In the genomic region with DNA sequence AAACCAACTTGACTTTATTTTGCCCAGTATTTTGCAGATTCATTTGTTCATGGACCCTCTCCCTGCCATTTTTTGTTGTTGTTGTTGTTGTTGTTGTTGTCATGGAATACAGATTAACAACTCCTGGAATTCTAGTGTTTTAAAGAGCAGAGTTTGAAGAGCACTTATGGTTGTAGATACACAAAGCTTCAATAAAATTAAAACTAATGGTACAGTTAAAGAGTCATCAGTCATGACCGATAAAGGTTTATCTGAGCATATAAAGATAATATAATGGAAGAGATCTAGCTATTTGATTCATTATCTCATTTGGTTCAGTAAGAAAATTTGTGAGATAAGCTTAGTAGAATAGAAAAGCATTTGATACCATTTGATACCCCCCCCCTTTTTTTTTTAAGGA, we compare ENCODE assay signal across 19 cellular contexts. TPM values are rescaled to one million over a fixed set of nuclear protein-coding genes. Genes with fewer than 3 reads are reported as not detected.
DNase-seq lines count a peak whose midpoint lies in the region; ATAC-seq and TF ChIP-seq lines count a peak whose summit lies in the region.
"Had no signal": no experiment of that assay in that cellular context is flagged by ENCODE, and none has a peak within 500 bp of the region (broad histone marks: within the 10 kb centered on the region; RNA-seq: fewer than 3 reads in every experiment).

No MANE protein-coding gene starts in this region.

- BruUV-seq in OCI-LY7 (replicated peaks; lab: Mats Ljungman, UMichigan): no TSS peak

- H3K9ac ChIP-seq in smooth muscle cell (ENCODE audit: low read depth): no peak overlapping the region

- H3K27me3 Mint-ChIP-seq in activated T-cell treated with anti-CD3 and anti-CD28 coated beads, Interleukin-2, amount 50 U/mL, for 24 hours: no peaks in the 10 kb centered on the region
- H3K27me3 Mint-ChIP-seq in activated naive CD8-positive, alpha-beta T cell treated with anti-CD3 and anti-CD28 coated beads for 36 hours: no peaks in the 10 kb centered on the region
- H3K27me3 Mint-ChIP-seq: brain had no signal

- TF ChIP-seq CTCF in smooth muscle cell (IDR thresholded peaks at IDR 0.05; ENCODE audit: borderline replicate concordance, insufficient read depth, poor library complexity, severe bottlenecking): no peak
- no peak for TF ChIP-seq CTCF in OCI-LY7 (conservative IDR thresholded peaks at IDR 0.05; ENCODE audit: low read length)

- H3K27me3 ChIP-seq in smooth muscle cell (ENCODE audit: low read depth): no peaks in the 10 kb centered on the region
- H3K27me3 ChIP-seq: colonic mucosa, neutrophil, spleen had no signal

- DNase-seq in activated T-cell treated with anti-CD3 and anti-CD28 coated beads, Interleukin-2, amount 50 U/mL, for 24 hours: no peak
- DNase-seq in activated T-cell treated with anti-CD3 and anti-CD28 coated beads for 4 hours (no peak), smooth muscle cell (lab: John Stamatoyannopoulos, UW; ENCODE audit: unreplicated experiment) (no peak), NCI-H2196 treated with DMSO at 0.1 percent for 48 hours (lab: John Stamatoyannopoulos, UW; ENCODE audit: unreplicated experiment) (no peak), OCI-LY7 (ENCODE audit: low spot score) (no peak)
- no peak for DNase-seq in Jurkat, Clone E6-1 (ENCODE audit: low read depth, low spot score)
- DNase-seq in activated naive CD8-positive, alpha-beta T cell treated with anti-CD3 and anti-CD28 coated beads for 36 hours: no peak
- DNase-seq: colonic mucosa; glutamatergic neuron; mucosa of descending colon; NCI-H1048; NCI-H2029 treated with DMSO at 0.1 percent for 48 hours; NCI-H524; spleen; stimulated activated CD4-positive, alpha-beta T cell treated with anti-CD3 and anti-CD28 coated beads, Interleukin-4, amount 100 ng/mL, for 4 hours had no signal

- WGBS in smooth muscle cell (ENCODE audit: low lambda C conversion rate): 51% methylated on average over 1 of the region's 1 CpG

- H3K4me3 Mint-ChIP-seq in activated T-cell treated with anti-CD3 and anti-CD28 coated beads, Interleukin-2, amount 50 U/mL, for 24 hours: no peak overlapping the region
- no peak overlapping the region for H3K4me3 Mint-ChIP-seq in activated naive CD8-positive, alpha-beta T cell treated with anti-CD3 and anti-CD28 coated beads for 36 hours
- H3K4me3 Mint-ChIP-seq: brain had no signal

- H4K20me1 ChIP-seq in smooth muscle cell (ENCODE audit: low read depth): peaks cover 87% of the 10 kb centered on the region
- H4K20me1 ChIP-seq in OCI-LY7 (ENCODE audit: insufficient read depth, low read length): peaks cover 4% of the 10 kb centered on the region; the same call in 1 of the 2 replicates

- H3F3A ChIP-seq in smooth muscle cell (ENCODE audit: low read depth): peaks cover 7% of the 10 kb centered on the region

- H2AFZ ChIP-seq in smooth muscle cell (ENCODE audit: low read depth) (no peak overlapping the region), OCI-LY7 (ENCODE audit: low read length) (no peak overlapping the region)

- H3K9me3 Mint-ChIP-seq in activated T-cell treated with anti-CD3 and anti-CD28 coated beads, Interleukin-2, amount 50 U/mL, for 24 hours: no peaks in the 10 kb centered on the region
- H3K9me3 Mint-ChIP-seq in activated naive CD8-positive, alpha-beta T cell treated with anti-CD3 and anti-CD28 coated beads for 36 hours: peaks cover 4% of the 10 kb centered on the region
- H3K9me3 Mint-ChIP-seq: brain had no signal

- H3K36me3 Mint-ChIP-seq in activated T-cell treated with anti-CD3 and anti-CD28 coated beads, Interleukin-2, amount 50 U/mL, for 24 hours (ENCODE audit: low read depth): peaks cover 4% of the 10 kb centered on the region
- H3K36me3 Mint-ChIP-seq in activated naive CD8-positive, alpha-beta T cell treated with anti-CD3 and anti-CD28 coated beads for 36 hours: peaks cover 14% of the 10 kb centered on the region
- H3K36me3 Mint-ChIP-seq: brain had no signal

- CTCF ChIA-PET in OCI-LY7 (lab: Charles Lee; ENCODE audit: unreplicated experiment): no interaction called here

- H3K4me1 ChIP-seq in smooth muscle cell (ENCODE audit: low read depth) (peaks cover 24% of the 10 kb centered on the region), OCI-LY7 (ENCODE audit: insufficient read depth, low read length, poor library complexity, severe bottlenecking) (peaks cover 34% of the 10 kb centered on the region)

- no peak for ATAC-seq in GM19351 (IDR thresholded peaks at IDR 0.05; ENCODE audit: unreplicated experiment)
- ATAC-seq: mucosa of descending colon had no signal

- peak overlapping the region; percentile 86 for H3K27ac Mint-ChIP-seq in activated T-cell treated with anti-CD3 and anti-CD28 coated beads, Interleukin-2, amount 50 U/mL, for 24 hours
- peak overlapping the region; percentile 57 for H3K27ac Mint-ChIP-seq in activated naive CD8-positive, alpha-beta T cell treated with anti-CD3 and anti-CD28 coated beads for 36 hours
- H3K27ac Mint-ChIP-seq: brain had no signal

- peak overlapping the region; percentile 78 for H3K27ac ChIP-seq in smooth muscle cell (ENCODE audit: low read depth)
- H3K27ac ChIP-seq in OCI-LY7 (ENCODE audit: low read depth, low read length, poor library complexity, severe bottlenecking): no peak overlapping the region
- H3K27ac ChIP-seq: colonic mucosa, neutrophil, VCaP had no signal

- H3K79me2 ChIP-seq in smooth muscle cell (ENCODE audit: low read depth) (peaks cover 98% of the 10 kb centered on the region), OCI-LY7 (ENCODE audit: insufficient read depth, low read depth, low read length) (peaks cover 43% of the 10 kb centered on the region; the same call in 1 of the 2 replicates)

- POLR2A ChIA-PET in OCI-LY7 (lab: Charles Lee): interaction anchor here (0.7 to 1.1 kb wide), 5 partner anchors 8 to 1074 kb away, joined by 3 to 5 read pairs (median 3); no protein-coding TSS in a partner anchor

- intact Hi-C loops in OCI-LY7 (cut with micrococcal nuclease; ENCODE audit: unreplicated experiment): loop anchor here (5.0 kb wide), 1 partner anchor 754 kb away; no protein-coding TSS in a partner anchor

- H3K9me3 ChIP-seq in smooth muscle cell (replicated peaks; ENCODE audit: low read depth): no peaks in the 10 kb centered on the region
- no peaks in the 10 kb centered on the region for H3K9me3 ChIP-seq in OCI-LY7 (ENCODE audit: low read length)
- H3K9me3 ChIP-seq: colonic mucosa, mucosa of descending colon, neutrophil, spleen had no signal

- no peaks in the 10 kb centered on the region for H3K9me2 ChIP-seq in OCI-LY7 (ENCODE audit: insufficient read depth, low read length)

- H3K4me1 Mint-ChIP-seq in activated T-cell treated with anti-CD3 and anti-CD28 coated beads, Interleukin-2, amount 50 U/mL, for 24 hours (ENCODE audit: low read depth): peaks cover 91% of the 10 kb centered on the region
- peaks cover 86% of the 10 kb centered on the region for H3K4me1 Mint-ChIP-seq in activated naive CD8-positive, alpha-beta T cell treated with anti-CD3 and anti-CD28 coated beads for 36 hours

- H3K36me3 ChIP-seq in smooth muscle cell (ENCODE audit: low read depth) (no peaks in the 10 kb centered on the region), OCI-LY7 (ENCODE audit: insufficient read depth, low read length) (no peaks in the 10 kb centered on the region)
- H3K36me3 ChIP-seq: colonic mucosa, neutrophil, spleen had no signal

- H3K4me2 ChIP-seq in smooth muscle cell (peak overlapping the region; percentile 64), OCI-LY7 (ENCODE audit: low read length) (no peak overlapping the region)

- H3K4me3 ChIP-seq in Jurkat, Clone E6-1 (ENCODE audit: low read length): peak overlapping the region; percentile 11
- H3K4me3 ChIP-seq in smooth muscle cell: no peak overlapping the region
- H3K4me3 ChIP-seq in OCI-LY7 (ENCODE audit: low read depth, low read length, poor library complexity, severe bottlenecking): no peak overlapping the region
- H3K4me3 ChIP-seq: colonic mucosa, mucosa of descending colon, spleen had no signal

RNA-seq across cellular contexts. Expression of gene NEK7, which starts 21.8 kb away (rescaled TPM):
- polyA plus RNA-seq in Jurkat, Clone E6-1 (2012; ENCODE audit: insufficient read depth, insufficient read length): 120 TPM
- total RNA-seq in activated naive CD8-positive, alpha-beta T cell treated with anti-CD3 and anti-CD28 coated beads for 36 hours: 10 to 100 TPM; 56.1 to 57.4 TPM
- total RNA-seq in smooth muscle cell: 141 and 148 TPM in 2 replicates
- 26.1 and 33.7 TPM in 2 replicates for polyA plus RNA-seq in smooth muscle cell
- total RNA-seq in OCI-LY7 (2014; rRNA removed; shearing (Covaris generic)): 8.1 and 14.9 TPM in 2 replicates
- 22.1 and 25.6 TPM in 2 replicates for total RNA-seq in OCI-LY7 (2022)
